Comparison of ENCODE assay signal across 1 cellular context in the genomic region with DNA sequence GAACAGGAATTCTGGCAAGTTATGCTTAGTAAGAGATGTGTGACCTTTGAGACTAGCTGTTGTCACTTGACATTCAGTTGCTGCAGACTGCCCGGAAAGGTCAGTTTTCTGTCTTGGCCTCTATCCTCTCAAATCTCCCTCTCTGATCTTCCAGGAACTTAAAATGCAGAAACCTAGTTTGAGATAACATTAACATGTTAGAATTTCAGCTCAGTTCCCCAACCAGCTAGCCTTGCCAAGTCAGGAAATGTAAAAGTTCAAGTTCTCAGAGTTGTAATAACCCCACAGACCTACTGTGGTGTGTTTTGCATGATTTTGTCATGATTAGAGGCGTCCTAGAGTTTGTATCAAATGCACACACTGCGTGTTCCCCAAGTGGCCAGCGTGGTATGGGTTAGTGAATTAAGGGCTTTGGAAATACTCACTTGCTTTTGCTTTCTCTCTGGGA.
TF ChIP-seq lines count a peak whose summit lies in the region.

No MANE protein-coding gene starts in this region.

TF ChIP-seq in HepG2, 621 proteins besides CTCF, POLR2A, EP300 and RAD21:
- TF ChIP-seq, protein P1, sequence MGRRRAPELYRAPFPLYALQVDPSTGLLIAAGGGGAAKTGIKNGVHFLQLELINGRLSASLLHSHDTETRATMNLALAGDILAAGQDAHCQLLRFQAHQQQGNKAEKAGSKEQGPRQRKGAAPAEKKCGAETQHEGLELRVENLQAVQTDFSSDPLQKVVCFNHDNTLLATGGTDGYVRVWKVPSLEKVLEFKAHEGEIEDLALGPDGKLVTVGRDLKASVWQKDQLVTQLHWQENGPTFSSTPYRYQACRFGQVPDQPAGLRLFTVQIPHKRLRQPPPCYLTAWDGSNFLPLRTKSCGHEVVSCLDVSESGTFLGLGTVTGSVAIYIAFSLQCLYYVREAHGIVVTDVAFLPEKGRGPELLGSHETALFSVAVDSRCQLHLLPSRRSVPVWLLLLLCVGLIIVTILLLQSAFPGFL (CRISPR knock-in tag; IDR thresholded peaks at IDR 0.05), result no peak
- peak; percentile 67 for TF ChIP-seq HNF4A (CRISPR knock-in tag; IDR thresholded peaks at IDR 0.05)
- TF ChIP-seq NR2F6 (IDR thresholded peaks at IDR 0.05), result peak; percentile 47; the same call in 1 of the 2 replicates
- peak; percentile 48; the same call in 1 of the 2 replicates for TF ChIP-seq NR2F6 (CRISPR knock-in tag; IDR thresholded peaks at IDR 0.05)
- peak; percentile 35; the same call in 1 of the 2 replicates for TF ChIP-seq HNF4G (IDR thresholded peaks at IDR 0.05; ENCODE audit: borderline replicate concordance, low read depth, low read length)
- TF ChIP-seq HNF4G (CRISPR knock-in tag; IDR thresholded peaks at IDR 0.05; ENCODE audit: borderline replicate concordance, low read depth), result no peak; the same call in 1 of the 2 replicates
- TF ChIP-seq ESRRA (CRISPR knock-in tag; IDR thresholded peaks at IDR 0.05; ENCODE audit: low read depth), result 0 out of 2 replicates have a peak, but pooled peaks have one; percentile 33
- TF ChIP-seq ZNF7 (CRISPR knock-in tag; IDR thresholded peaks at IDR 0.05), result peak; percentile 90
- 0 out of 2 replicates have a peak, but pooled peaks have one; percentile 49 for TF ChIP-seq ZKSCAN1 (IDR thresholded peaks at IDR 0.05; ENCODE audit: low read length)
- peak; percentile 51 for TF ChIP-seq BCL6 (CRISPR knock-in tag; IDR thresholded peaks at IDR 0.05)
- no peak for TF ChIP-seq MIER3 (CRISPR knock-in tag; IDR thresholded peaks at IDR 0.05; ENCODE audit: borderline replicate concordance)
